ENCODE assay signal across 20 cellular contexts in genomic region chr4:186095406-186095805, GRCh38. TPM values are rescaled to one million over a fixed set of nuclear protein-coding genes. Genes with fewer than 3 reads are reported as not detected.
"Had no signal": no experiment of that assay in that cellular context is flagged by ENCODE, and none has a peak within 500 bp of the region (broad histone marks: within the 10 kb centered on the region; RNA-seq: fewer than 3 reads in every experiment).

No MANE protein-coding gene starts in this region.

- FAIRE-seq: frontal cortex, kidney, small intestine had no signal

- ATAC-seq: activated CD4-positive, CD25-positive, alpha-beta regulatory T cell treated with anti-CD3 and anti-CD28 coated beads, Interleukin-2, amount 50 U/mL, for 24 hours; activated CD8-positive, alpha-beta T cell treated with anti-CD3 and anti-CD28 coated beads, Interleukin-2, amount 10 ng/mL, durations not matched to agents 7 days and 5 days; heart left ventricle; left ventricle myocardium superior; stimulated activated memory B cell treated with anti-CD40 and anti-IgM and Interleukin-4, amounts not matched to agents 10 μg/mL and 1 μg/mL and 100 μg/mL, for 72 hours had no signal

- H3K36me3 ChIP-seq: brain microvascular endothelial cell, heart left ventricle, prostate gland, right atrium auricular region had no signal

- H3K4me3 ChIP-seq: coronary artery, heart left ventricle, prostate gland, right atrium auricular region had no signal

- H3K4me1 ChIP-seq: heart left ventricle, prostate gland, right atrium auricular region had no signal

- DNase-seq: activated CD4-positive, alpha-beta T cell treated with anti-CD3 and anti-CD28 coated beads, Interleukin-2, amount 10 ng/mL, durations not matched to agents 7 days and 5 days; activated CD8-positive, alpha-beta T cell treated with anti-CD3 and anti-CD28 coated beads, Interleukin-2, amount 10 ng/mL, durations not matched to agents 7 days and 5 days; activated naive CD4-positive, alpha-beta T cell treated with anti-CD3 and anti-CD28 coated beads for 36 hours; activated T-cell treated with anti-CD3 and anti-CD28 coated beads, Interleukin-2, amount 50 U/mL, for 24 hours; anterior cingulate cortex; brain microvascular endothelial cell; erythroblast; heart left ventricle; kidney; left ventricle myocardium superior; small intestine; stimulated activated CD4-positive, alpha-beta T cell treated with anti-CD3 and anti-CD28 coated beads, Interleukin-4, amount 100 ng/mL, for 24 hours; T1000 had no signal

- H3K27me3 ChIP-seq: heart left ventricle, right atrium auricular region had no signal

- H3K9me3 ChIP-seq: prostate gland had no signal

- H3K27ac ChIP-seq: brain microvascular endothelial cell, coronary artery, heart left ventricle, prostate gland, right atrium auricular region had no signal

RNA-seq across cellular contexts. Expression of gene TLR3, which starts 26.4 kb away (rescaled TPM):
- total RNA-seq: activated naive CD4-positive, alpha-beta T cell treated with anti-CD3 and anti-CD28 coated beads for 36 hours; activated T-helper 2 cell treated with anti-CD3 and anti-CD28 coated beads, Interferon-gamma antibody, Interleukin-2, Interleukin-4, amounts not matched to agents 10 μg/mL and 5 μg/mL and 100 μg/mL, durations not matched to agents 14 hours and 24 hours and 36 hours had no signal
